Comparison of ENCODE assay signal across 1 cellular context in the genomic region with DNA sequence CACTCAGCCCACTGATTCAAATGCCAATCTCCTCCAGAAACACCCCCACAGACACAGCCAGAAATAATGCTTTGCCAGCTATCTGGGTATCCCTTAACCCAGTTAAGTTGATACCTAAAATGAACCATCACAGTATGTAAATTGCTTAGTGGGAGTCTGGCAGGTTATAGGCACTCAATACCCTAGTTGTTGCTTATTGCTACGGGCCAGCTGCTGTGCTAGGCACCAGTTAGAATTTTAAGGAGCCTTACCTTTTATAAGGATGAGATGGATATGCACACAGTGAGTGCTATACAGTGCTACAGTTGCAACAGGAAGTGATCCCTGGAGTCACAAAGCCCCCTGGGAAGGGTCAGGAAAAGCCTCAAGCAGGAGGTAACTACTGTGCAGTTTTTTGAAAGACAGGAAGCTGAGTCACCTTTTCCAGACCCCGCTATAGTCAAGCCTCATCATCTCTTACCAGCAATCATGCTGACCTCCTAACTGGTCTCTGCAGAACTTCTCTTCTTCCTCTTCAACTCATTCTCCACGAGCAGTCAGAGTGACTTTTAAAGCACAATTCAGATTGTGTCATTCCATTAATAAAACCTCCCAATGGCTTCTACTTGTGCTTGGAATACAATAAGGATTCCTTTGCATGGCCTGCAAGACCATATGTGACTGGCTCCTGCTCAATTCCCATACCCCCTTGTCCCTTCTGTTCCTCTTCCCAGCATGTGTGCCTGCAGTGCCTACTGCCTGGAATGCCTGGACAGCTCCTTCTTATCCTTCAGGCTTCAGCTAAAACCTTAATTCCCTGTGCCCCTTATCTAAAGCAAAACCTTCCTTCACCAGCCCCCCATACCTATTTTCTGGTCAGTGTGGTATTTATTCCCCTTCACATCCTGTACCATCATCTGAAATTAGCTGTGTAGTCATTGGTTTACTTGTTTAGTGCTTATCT.
TF ChIP-seq lines count a peak whose summit lies in the region.

No MANE protein-coding gene starts in this region.

TF ChIP-seq in GM12878, 131 proteins besides CTCF, POLR2A, EP300 and RAD21:
- TF ChIP-seq PRDM15 (CRISPR knock-in tag; IDR thresholded peaks at IDR 0.05) (no peak), ASH2L (IDR thresholded peaks at IDR 0.05; ENCODE audit: borderline replicate concordance, low read depth) (no peak), HCFC1 (IDR thresholded peaks at IDR 0.05; ENCODE audit: low read length) (no peak), ZBED1 (IDR thresholded peaks at IDR 0.05; ENCODE audit: borderline replicate concordance) (no peak), NR2F1 (conservative IDR thresholded peaks at IDR 0.05) (no peak), ZBTB33 (IDR thresholded peaks at IDR 0.05) (no peak), SMAD1 (IDR thresholded peaks at IDR 0.05; ENCODE audit: low read depth, partially characterized antibody) (no peak)
